9 cellular contexts compared by ENCODE assay signal in the genomic region with DNA sequence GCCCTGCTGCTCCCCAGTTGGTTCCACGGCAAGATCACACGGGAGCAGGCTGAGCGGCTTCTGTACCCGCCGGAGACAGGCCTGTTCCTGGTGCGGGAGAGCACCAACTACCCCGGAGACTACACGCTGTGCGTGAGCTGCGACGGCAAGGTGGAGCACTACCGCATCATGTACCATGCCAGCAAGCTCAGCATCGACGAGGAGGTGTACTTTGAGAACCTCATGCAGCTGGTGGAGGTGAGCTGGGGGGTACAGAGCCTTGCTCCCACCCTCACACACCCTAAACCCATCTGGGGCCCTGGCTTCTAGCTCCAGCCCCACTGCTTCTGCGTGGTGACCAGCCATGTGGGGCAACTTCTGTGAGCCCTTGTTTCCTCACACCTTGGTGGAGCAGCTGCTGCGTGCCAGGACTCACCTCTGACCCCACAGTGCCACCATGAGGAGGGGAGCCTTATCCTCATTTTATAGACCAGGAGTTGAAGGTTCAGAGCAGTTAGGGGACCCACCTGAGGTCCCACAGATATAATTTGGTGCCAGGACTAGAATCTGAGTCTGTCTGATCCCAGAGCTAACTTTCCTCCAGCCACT. TPM values are rescaled to one million over a fixed set of nuclear protein-coding genes. Genes with fewer than 3 reads are reported as not detected.
A peak's percentile ranks its signal among the peaks of the same experiment; 100 is the strongest.
DNase-seq lines count a peak whose midpoint lies in the region; ATAC-seq and TF ChIP-seq lines count a peak whose summit lies in the region.
"Had no signal": no experiment of that assay in that cellular context is flagged by ENCODE, and none has a peak within 500 bp of the region (broad histone marks: within the 10 kb centered on the region; RNA-seq: fewer than 3 reads in every experiment).

No MANE protein-coding gene starts in this region.

- H3K27ac ChIP-seq in Peyer's patch (peak overlapping the region; percentile 55 to 97 (median 74)), esophagus squamous epithelium (peak overlapping the region; percentile 83 to 92 (median 84))

- in situ Hi-C loops in GM13976 (cut with MboI; ENCODE audit: low sequenced_read_pairs, unreplicated experiment) = no loop called here

- H3K27me3 ChIP-seq in Peyer's patch = no peaks in the 10 kb centered on the region
- H3K27me3 ChIP-seq in esophagus squamous epithelium = no peaks in the 10 kb centered on the region

- H3K36me3 ChIP-seq in Peyer's patch = peaks cover 0 to 50% (median 0%) of the 10 kb centered on the region in 3 donors
- peaks cover 27 to 78% (median 33%) of the 10 kb centered on the region in 3 donors for H3K36me3 ChIP-seq in esophagus squamous epithelium

- TF ChIP-seq CTCF in GM13976 (IDR thresholded peaks at IDR 0.05; ENCODE audit: borderline replicate concordance, control extremely low read depth, extremely low read depth, insufficient read depth, missing control alignments) (peak; percentile 21), Peyer's patch (IDR thresholded peaks at IDR 0.05) (no peak), esophagus squamous epithelium (IDR thresholded peaks at IDR 0.05) (no peak)

- peaks cover 4 to 46% (median 38%) of the 10 kb centered on the region in 4 donors for H3K4me1 ChIP-seq in Peyer's patch
- peaks cover 29 to 64% (median 33%) of the 10 kb centered on the region in 3 donors for H3K4me1 ChIP-seq in esophagus squamous epithelium

- intact Hi-C loops in esophagus squamous epithelium (cut with DNase I) = no loop called here

- peak; percentile 14 to 17 for DNase-seq in AML-193 (lab: John Stamatoyannopoulos, UW)
- no peak for DNase-seq in GM13976 (ENCODE audit: low spot score)
- peak in 1 of 3 donors; percentile 60 for DNase-seq in Peyer's patch
- DNase-seq in esophagus squamous epithelium (lab: John Stamatoyannopoulos, UW) = no peak
- no peak for DNase-seq in T1000 (lab: John Stamatoyannopoulos, UW)
- DNase-seq in SW 1271 (lab: John Stamatoyannopoulos, UW) = no peak

- TF ChIP-seq POLR2A in Peyer's patch (IDR thresholded peaks at IDR 0.05) (no peak), esophagus squamous epithelium (IDR thresholded peaks at IDR 0.05) (no peak)

- WGBS in esophagus squamous epithelium, 2 donors = 50 to 62% methylated on average over 6 to 9 of the region's 16 CpGs

- no peak overlapping the region for H3K4me3 ChIP-seq in Peyer's patch
- H3K4me3 ChIP-seq in esophagus squamous epithelium = no peak overlapping the region
- H3K4me3 ChIP-seq: lung had no signal

- H3K9me3 ChIP-seq in Peyer's patch (no peaks in the 10 kb centered on the region), esophagus squamous epithelium (no peaks in the 10 kb centered on the region)

- ATAC-seq in HG03108 (IDR thresholded peaks at IDR 0.05; ENCODE audit: unreplicated experiment) (no peak), HG03039 (IDR thresholded peaks at IDR 0.05; ENCODE audit: unreplicated experiment) (no peak)

RNA-seq across cellular contexts. Expression of gene LMAN1L, which starts 13.3 kb away (rescaled TPM):
- total RNA-seq in Peyer's patch (not detected), esophagus squamous epithelium (under 1 TPM in 1 of 4 donors, not detected in 3; 0.18 TPM)

RNA-seq across cellular contexts. Expression of gene CSK, which starts 17.5 kb away (rescaled TPM):
- total RNA-seq in Peyer's patch (100 to 1,000 TPM in 1 of 4 donors, 10 to 100 TPM in 3; 53.8 to 122 (median 66.2) TPM), esophagus squamous epithelium (100 to 1,000 TPM in 1 of 4 donors, 10 to 100 TPM in 3; 30.6 to 130 (median 45.2) TPM)

RNA-seq across cellular contexts. Expression of gene CPLX3, which starts 27.1 kb away (rescaled TPM):
- total RNA-seq in Peyer's patch = not detected
- under 1 TPM in 1 of 4 donors, not detected in 3; 0.11 TPM for total RNA-seq in esophagus squamous epithelium
- total RNA-seq: lung had no signal

RNA-seq across cellular contexts. Expression of gene ULK3, which starts 43.6 kb away (rescaled TPM):
- total RNA-seq in Peyer's patch = 100 to 1,000 TPM; 194 to 508 (median 288) TPM
- total RNA-seq in esophagus squamous epithelium = 100 to 1,000 TPM in 1 of 4 donors, 10 to 100 TPM in 3; 53.3 to 113 (median 60.9) TPM

RNA-seq across cellular contexts. Expression of gene CYP1A2, which starts 50.7 kb away (rescaled TPM):
- not detected for total RNA-seq in Peyer's patch
- not detected for total RNA-seq in esophagus squamous epithelium

Comparison
In these comparisons a context has a peak if more than half of its experiments do, and no peak if none do; other contexts are left out.
1. DNase-seq: peak in AML-193 (2 of 2); none in GM13976 (single experiment), esophagus squamous epithelium (single experiment), T1000 (single experiment) and SW 1271 (0 of 2).